8 cellular contexts compared by ENCODE assay signal in genomic region chr4:47933798-47934197, GRCh38. TPM values are rescaled to one million over a fixed set of nuclear protein-coding genes. Genes with fewer than 3 reads are reported as not detected.
A peak's percentile ranks its signal among the peaks of the same experiment; 100 is the strongest.
DNase-seq lines count a peak whose midpoint lies in the region; ATAC-seq and TF ChIP-seq lines count a peak whose summit lies in the region.

No MANE protein-coding gene starts in this region.

- H3K9me3 ChIP-seq in AG04450 (ENCODE audit: control insufficient read depth, insufficient read depth, low read length), result no peaks in the 10 kb centered on the region

- H3K27ac ChIP-seq in AG04450 (ENCODE audit: low read depth, low read length), result no peak overlapping the region

- ATAC-seq in HG03469 (IDR thresholded peaks at IDR 0.05; ENCODE audit: unreplicated experiment), result peak; percentile 64
- peak; percentile 51; the same call in 2 of the 3 replicates for ATAC-seq in SK-N-SH treated with all-trans-retinoic acid at 6 μM for 48 hours

- H3K27me3 ChIP-seq in AG04450 (ENCODE audit: control insufficient read depth, insufficient read depth, low read length), result peaks cover 6% of the 10 kb centered on the region

- POLR2A ChIA-PET in AG04450 (lab: Yijun Ruan, JAX), result no interaction called here

- CTCF ChIA-PET in AG04450 (lab: Charles Lee), result interaction anchor here (0.6 to 4.0 kb wide), 26 partner anchors 8 to 1014 kb away, joined by 3 to 66 read pairs (median 5); no protein-coding TSS in a partner anchor

- peak; percentile 23 for DNase-seq in AG04450 (ENCODE audit: low read depth, low spot score)
- DNase-seq in fibroblast of peridontal ligament (ENCODE audit: extremely low read depth), result peak; percentile 78
- peak; percentile 47 for DNase-seq in pons (ENCODE audit: low spot score)
- DNase-seq in 8988T, result no peak
- no peak for DNase-seq in islet precursor cell

- no peak overlapping the region for H3K4me3 ChIP-seq in AG04450 (ENCODE audit: low read depth, low read length)

- TF ChIP-seq CTCF in AG04450 (IDR thresholded peaks at IDR 0.05; ENCODE audit: low read depth, low read length) (peak; percentile 65), GM12874 (IDR thresholded peaks at IDR 0.05; ENCODE audit: insufficient read depth, low read depth, low read length) (peak; percentile 31; the same call in 1 of the 2 replicates)

TF ChIP-seq in SK-N-SH treated with all-trans-retinoic acid at 6 μM for 48 hours, 23 proteins besides CTCF, POLR2A, EP300 and RAD21:
- TF ChIP-seq GLIS3 (CRISPR knock-in tag; IDR thresholded peaks at IDR 0.05) (no peak), ZFP3 (CRISPR knock-in tag; IDR thresholded peaks at IDR 0.05) (no peak), RARB (CRISPR knock-in tag; IDR thresholded peaks at IDR 0.05) (no peak), OSR1 (CRISPR knock-in tag; IDR thresholded peaks at IDR 0.05) (no peak), ZNF8 (CRISPR knock-in tag; IDR thresholded peaks at IDR 0.05) (no peak), TOX (CRISPR knock-in tag; IDR thresholded peaks at IDR 0.05; ENCODE audit: borderline replicate concordance) (no peak), PPARA (CRISPR knock-in tag; IDR thresholded peaks at IDR 0.05; ENCODE audit: borderline replicate concordance) (no peak), CSDC2 (CRISPR knock-in tag; IDR thresholded peaks at IDR 0.05) (no peak), ZC3H10 (CRISPR knock-in tag; IDR thresholded peaks at IDR 0.05) (no peak), TSHZ2 (CRISPR knock-in tag; IDR thresholded peaks at IDR 0.05) (no peak), ARNTL (CRISPR knock-in tag; IDR thresholded peaks at IDR 0.05; ENCODE audit: borderline replicate concordance, low read depth) (no peak), ZFP30 (CRISPR knock-in tag; IDR thresholded peaks at IDR 0.05) (no peak)
- TF ChIP-seq, protein P1, sequence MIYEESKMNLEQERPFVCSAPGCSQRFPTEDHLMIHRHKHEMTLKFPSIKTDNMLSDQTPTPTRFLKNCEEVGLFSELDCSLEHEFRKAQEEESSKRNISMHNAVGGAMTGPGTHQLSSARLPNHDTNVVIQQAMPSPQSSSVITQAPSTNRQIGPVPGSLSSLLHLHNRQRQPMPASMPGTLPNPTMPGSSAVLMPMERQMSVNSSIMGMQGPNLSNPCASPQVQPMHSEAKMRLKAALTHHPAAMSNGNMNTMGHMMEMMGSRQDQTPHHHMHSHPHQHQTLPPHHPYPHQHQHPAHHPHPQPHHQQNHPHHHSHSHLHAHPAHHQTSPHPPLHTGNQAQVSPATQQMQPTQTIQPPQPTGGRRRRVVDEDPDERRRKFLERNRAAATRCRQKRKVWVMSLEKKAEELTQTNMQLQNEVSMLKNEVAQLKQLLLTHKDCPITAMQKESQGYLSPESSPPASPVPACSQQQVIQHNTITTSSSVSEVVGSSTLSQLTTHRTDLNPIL (CRISPR knock-in tag; IDR thresholded peaks at IDR 0.05; ENCODE audit: low read depth), result no peak
TF ChIP-seq in SK-N-SH treated with all-trans-retinoic acid at 6 μM for 48 hours: peak in this region for 0.

RNA-seq across cellular contexts. Expression of gene NFXL1, which starts 19.4 kb away (rescaled TPM):
- polyA plus RNA-seq in AG04450 (2011; rRNA removed), result 15.0 and 18.5 TPM in 2 replicates
- polyA minus RNA-seq in AG04450 (2011; rRNA and poly(A)+ RNA removed), result 32.7 and 43.4 TPM in 2 replicates

Comparison
In these comparisons a context has a peak if more than half of its experiments do, and no peak if none do; other contexts are left out.
1. DNase-seq: peak in AG04450 (single experiment), fibroblast of peridontal ligament (single experiment) and pons (single experiment); none in 8988T (single experiment) and islet precursor cell (single experiment).